21 cellular contexts compared by ENCODE assay signal in genomic region chr14:54278087-54278486, GRCh38.
A peak's percentile ranks its signal among the peaks of the same experiment; 100 is the strongest.
DNase-seq lines count a peak whose midpoint lies in the region; ATAC-seq and TF ChIP-seq lines count a peak whose summit lies in the region.
"Had no signal": no experiment of that assay in that cellular context is flagged by ENCODE, and none has a peak within 500 bp of the region (broad histone marks: within the 10 kb centered on the region; RNA-seq: fewer than 3 reads in every experiment).

No MANE protein-coding gene starts in this region.

- H3K4me1 ChIP-seq in SJCRH30 = no peaks in the 10 kb centered on the region
- no peaks in the 10 kb centered on the region for H3K4me1 ChIP-seq in thyroid gland
- H3K4me1 ChIP-seq in adrenal gland (replicated peaks in 1 of 2) = no peaks in the 10 kb centered on the region
- H3K4me1 ChIP-seq: colonic mucosa, lower lobe of right lung, neural progenitor cell, uterus had no signal

- intact Hi-C loops in thyroid gland (cut with DNase I) = no loop called here
- intact Hi-C loops in adrenal gland (cut with DNase I) = no loop called here

- H3K36me3 ChIP-seq in SJCRH30 = no peaks in the 10 kb centered on the region
- no peaks in the 10 kb centered on the region for H3K36me3 ChIP-seq in thyroid gland
- no peaks in the 10 kb centered on the region for H3K36me3 ChIP-seq in adrenal gland (replicated peaks in 1 of 2)
- H3K36me3 ChIP-seq: brain microvascular endothelial cell, colonic mucosa, lower lobe of right lung, neural progenitor cell, uterus had no signal

- peak; percentile 3 for DNase-seq in NCI-H82 (lab: John Stamatoyannopoulos, UW)
- no peak for DNase-seq in NCI-H82 treated with DMSO at 0.1 percent for 48 hours (lab: John Stamatoyannopoulos, UW; ENCODE audit: unreplicated experiment)
- DNase-seq in HT1080 (ENCODE audit: low read depth) = peak; percentile 37
- peak; percentile 46 to 47 for DNase-seq in SJCRH30
- DNase-seq in thyroid gland = peak; percentile 15 to 30
- no peak for DNase-seq in adrenal gland
- no peak for DNase-seq in omental fat pad (ENCODE audit: low spot score)
- DNase-seq: activated CD4-positive, alpha-beta memory T cell treated with anti-CD3 and anti-CD28 coated beads for 36 hours; activated gamma-delta T cell; brain microvascular endothelial cell; CD4-positive, alpha-beta T cell; colonic mucosa; DMS79 treated with DMSO at 0.1 percent for 48 hours; endodermal cell; islet precursor cell; lower lobe of right lung; NCI-H1417 treated with DMSO at 0.1 percent for 48 hours; NCI-H2227 treated with DMSO at 0.1 percent for 48 hours; uterus had no signal

- 34 to 44% methylated on average over 2 of the region's 2 CpGs for WGBS in thyroid gland, 2 donors
- 57 to 70% (median 68%) methylated on average over 2 of the region's 2 CpGs for WGBS in adrenal gland, 4 donors

- no peaks in the 10 kb centered on the region for H3K9me3 ChIP-seq in SJCRH30 (replicated peaks)
- no peaks in the 10 kb centered on the region for H3K9me3 ChIP-seq in thyroid gland
- H3K9me3 ChIP-seq in adrenal gland (replicated peaks in 1 of 3) = no peaks in the 10 kb centered on the region
- H3K9me3 ChIP-seq: colonic mucosa, lower lobe of right lung, uterus had no signal

- TF ChIP-seq CTCF in thyroid gland (IDR thresholded peaks at IDR 0.05) = no peak
- no peak for TF ChIP-seq CTCF in adrenal gland (IDR thresholded peaks at IDR 0.05)
- no peak for TF ChIP-seq CTCF in omental fat pad (IDR thresholded peaks at IDR 0.05)

- no peak for TF ChIP-seq POLR2A in thyroid gland (IDR thresholded peaks at IDR 0.05)
- TF ChIP-seq POLR2A in adrenal gland (IDR thresholded peaks at IDR 0.05) = no peak

- H3K27ac ChIP-seq in SJCRH30 (no peak overlapping the region), thyroid gland (no peak overlapping the region), adrenal gland (no peak overlapping the region)
- H3K27ac ChIP-seq: brain microvascular endothelial cell, colonic mucosa, lower lobe of right lung, neural progenitor cell, uterus had no signal

- no peaks in the 10 kb centered on the region for H3K27me3 ChIP-seq in SJCRH30
- H3K27me3 ChIP-seq in thyroid gland = no peaks in the 10 kb centered on the region
- no peaks in the 10 kb centered on the region for H3K27me3 ChIP-seq in adrenal gland
- H3K27me3 ChIP-seq: brain microvascular endothelial cell, colonic mucosa, neural progenitor cell, uterus had no signal

- H3K4me3 ChIP-seq in SJCRH30 = no peak overlapping the region
- no peak overlapping the region for H3K4me3 ChIP-seq in thyroid gland (replicated peaks in 1 of 3)
- no peak overlapping the region for H3K4me3 ChIP-seq in adrenal gland
- H3K4me3 ChIP-seq: colonic mucosa, lower lobe of right lung, neural progenitor cell, uterus had no signal

- ATAC-seq in HG03378 (IDR thresholded peaks at IDR 0.05; ENCODE audit: unreplicated experiment) (no peak), omental fat pad (ENCODE audit: low FRiP score) (no peak)
- ATAC-seq: lower lobe of right lung had no signal

Comparison
In these comparisons a context has a peak if more than half of its experiments do, and no peak if none do; other contexts are left out.
1. DNase-seq: peak in NCI-H82 (single experiment), HT1080 (single experiment), SJCRH30 (2 of 2) and thyroid gland (2 of 2); none in NCI-H82 treated with DMSO at 0.1 percent for 48 hours (single experiment), adrenal gland (0 of 7) and omental fat pad (single experiment).